32 cellular contexts compared by ENCODE assay signal in genomic region chr1:23776198-23776597, GRCh38. TPM values are rescaled to one million over a fixed set of nuclear protein-coding genes. Genes with fewer than 3 reads are reported as not detected.
A peak's percentile ranks its signal among the peaks of the same experiment; 100 is the strongest.
DNase-seq lines count a peak whose midpoint lies in the region; ATAC-seq, FAIRE-seq and TF ChIP-seq lines count a peak whose summit lies in the region.
"Had no signal": no experiment of that assay in that cellular context is flagged by ENCODE, and none has a peak within 500 bp of the region (broad histone marks: within the 10 kb centered on the region; RNA-seq: fewer than 3 reads in every experiment).

No MANE protein-coding gene starts in this region.

- peaks cover 32% of the 10 kb centered on the region for H3K36me3 Mint-ChIP-seq in activated T-cell treated with anti-CD3 and anti-CD28 coated beads, Interleukin-2, amount 50 U/mL, for 24 hours (ENCODE audit: low read depth)
- peaks cover 3% of the 10 kb centered on the region for H3K36me3 Mint-ChIP-seq in progenitor cell of endocrine pancreas (ENCODE audit: insufficient read depth)

- no peak for DNase-seq in activated T-cell treated with anti-CD3 and anti-CD28 coated beads, Interleukin-2, amount 50 U/mL, for 24 hours
- DNase-seq in activated T-cell treated with anti-CD3 and anti-CD28 coated beads, Interleukin-2, amount 50 U/mL, for 1 hour: no peak
- DNase-seq in hepatocyte (ENCODE audit: low spot score) (no peak), progenitor cell of endocrine pancreas (ENCODE audit: low spot score, unreplicated experiment) (no peak), GM19239 (ENCODE audit: insufficient read length, low spot score) (no peak)
- DNase-seq: activated CD4-positive, CD25-positive, alpha-beta regulatory T cell treated with anti-CD3 and anti-CD28 coated beads, Interleukin-2, amount 50 U/mL, for 72 hours; activated gamma-delta T cell; DMS 273 treated with DMSO at 0.1 percent for 48 hours; esophagus squamous epithelium; foreskin keratinocyte; head of caudate nucleus; HFFc6; kidney; NCI-H1105; NCI-H187 treated with DMSO at 0.1 percent for 48 hours; NCI-H2171 treated with DMSO at 0.1 percent for 48 hours; NCI-H510A; pancreas; stimulated activated naive CD4-positive, alpha-beta T cell treated with Interleukin-2 at 50 U/mL for 16 hours had no signal

- H3K9me2 ChIP-seq in SU-DHL-6 (replicated peaks; ENCODE audit: insufficient read depth, low read length): no peaks in the 10 kb centered on the region
- H3K9me2 ChIP-seq in hepatocyte (replicated peaks; ENCODE audit: insufficient read depth): no peaks in the 10 kb centered on the region

- H2AFZ ChIP-seq in SU-DHL-6 (ENCODE audit: low read depth, low read length, severe bottlenecking) (no peak overlapping the region), hepatocyte (no peak overlapping the region)

- H3K27ac ChIP-seq in SU-DHL-6 (ENCODE audit: low read depth, low read length) (no peak overlapping the region), hepatocyte (peak overlapping the region; percentile 94)
- H3K27ac ChIP-seq: A549, esophagus squamous epithelium, foreskin keratinocyte, pancreas, RWPE1, SJSA1, vagina had no signal

- H3K4me1 ChIP-seq in hepatocyte (ENCODE audit: insufficient read depth): peaks cover 17% of the 10 kb centered on the region

- peak overlapping the region; percentile 96 for H3K27ac Mint-ChIP-seq in activated T-cell treated with anti-CD3 and anti-CD28 coated beads, Interleukin-2, amount 50 U/mL, for 24 hours
- H3K27ac Mint-ChIP-seq in progenitor cell of endocrine pancreas: no peak overlapping the region

- 71% methylated on average over 2 of the region's 2 CpGs for WGBS in hepatocyte (ENCODE audit: low lambda C conversion rate, missing lambda C conversion rate)

- peak overlapping the region; percentile 6; the same call in 1 of the 2 replicates for H3K9ac ChIP-seq in SU-DHL-6 (ENCODE audit: low read length)

- peak overlapping the region; percentile 92 for H3K4me3 Mint-ChIP-seq in activated T-cell treated with anti-CD3 and anti-CD28 coated beads, Interleukin-2, amount 50 U/mL, for 24 hours
- H3K4me3 Mint-ChIP-seq in progenitor cell of endocrine pancreas (ENCODE audit: low read depth): peak overlapping the region; percentile 91

- H3K27me3 Mint-ChIP-seq in activated T-cell treated with anti-CD3 and anti-CD28 coated beads, Interleukin-2, amount 50 U/mL, for 24 hours: no peaks in the 10 kb centered on the region
- no peaks in the 10 kb centered on the region for H3K27me3 Mint-ChIP-seq in progenitor cell of endocrine pancreas
- H3K27me3 Mint-ChIP-seq: CD4-positive, CD25-positive, alpha-beta regulatory T cell had no signal

- H3K79me2 ChIP-seq in SU-DHL-6 (ENCODE audit: insufficient read depth, low read length): peaks cover 36% of the 10 kb centered on the region
- H3K79me2 ChIP-seq in hepatocyte: peaks cover 54% of the 10 kb centered on the region

- H3K9me3 Mint-ChIP-seq in activated T-cell treated with anti-CD3 and anti-CD28 coated beads, Interleukin-2, amount 50 U/mL, for 24 hours: no peaks in the 10 kb centered on the region
- no peaks in the 10 kb centered on the region for H3K9me3 Mint-ChIP-seq in progenitor cell of endocrine pancreas (ENCODE audit: low read depth)
- H3K9me3 Mint-ChIP-seq: CD4-positive, CD25-positive, alpha-beta regulatory T cell; HFFc6 had no signal

- H4K20me1 ChIP-seq in SU-DHL-6 (ENCODE audit: low read depth, low read length) (no peaks in the 10 kb centered on the region; the same call in 1 of the 2 replicates), hepatocyte (ENCODE audit: insufficient read depth, poor library complexity, severe bottlenecking) (peaks cover 7% of the 10 kb centered on the region)

- H3K4me3 ChIP-seq in SU-DHL-6 (ENCODE audit: insufficient read depth, low read length, poor library complexity, severe bottlenecking) (no peak overlapping the region), hepatocyte (no peak overlapping the region)
- H3K4me3 ChIP-seq: A549, esophagus squamous epithelium, pancreas, SJSA1, smooth muscle cell, vagina had no signal

- H3K36me3 ChIP-seq in SU-DHL-6 (ENCODE audit: low read length) (no peaks in the 10 kb centered on the region), hepatocyte (replicated peaks; ENCODE audit: insufficient read depth, low read depth) (no peaks in the 10 kb centered on the region)
- H3K36me3 ChIP-seq: pancreas had no signal

- no peaks in the 10 kb centered on the region for H3K27me3 ChIP-seq in SU-DHL-6 (ENCODE audit: low read length)
- no peaks in the 10 kb centered on the region for H3K27me3 ChIP-seq in hepatocyte
- H3K27me3 ChIP-seq: esophagus squamous epithelium, foreskin keratinocyte, pancreas, SJSA1, vagina had no signal

- H3K9me3 ChIP-seq in SU-DHL-6 (ENCODE audit: insufficient read depth, low read length): no peaks in the 10 kb centered on the region
- H3K9me3 ChIP-seq in hepatocyte (ENCODE audit: low read depth): no peaks in the 10 kb centered on the region
- H3K9me3 ChIP-seq: A549, esophagus squamous epithelium, pancreas, SJSA1, vagina had no signal

- H3K4me1 Mint-ChIP-seq in activated T-cell treated with anti-CD3 and anti-CD28 coated beads, Interleukin-2, amount 50 U/mL, for 24 hours (ENCODE audit: low read depth): peaks cover 53% of the 10 kb centered on the region
- peaks cover 26% of the 10 kb centered on the region for H3K4me1 Mint-ChIP-seq in progenitor cell of endocrine pancreas (ENCODE audit: low read depth)

- H3F3A ChIP-seq in SU-DHL-6 (ENCODE audit: insufficient read depth): peaks cover 12% of the 10 kb centered on the region

- no peak for FAIRE-seq in GM19239 (lab: Jason Lieb, UNC)
- FAIRE-seq: A549, endometrium, GM18507, H1, kidney, pancreas, TTC549 had no signal

- peak overlapping the region; percentile 95 for H3K4me2 ChIP-seq in SU-DHL-6 (ENCODE audit: low read depth, low read length, poor library complexity, severe bottlenecking)
- no peak overlapping the region for H3K4me2 ChIP-seq in hepatocyte
- H3K4me2 ChIP-seq: A549, smooth muscle cell had no signal

- ATAC-seq in HG02981 (IDR thresholded peaks at IDR 0.05; ENCODE audit: unreplicated experiment) (no peak), GM18498 (IDR thresholded peaks at IDR 0.05; ENCODE audit: unreplicated experiment) (no peak)
- ATAC-seq: A549, foreskin keratinocyte, pancreas had no signal

- no peak for TF ChIP-seq CTCF in SU-DHL-6 (IDR thresholded peaks at IDR 0.05; ENCODE audit: insufficient read depth, low read length, poor library complexity, severe bottlenecking)
- TF ChIP-seq CTCF in hepatocyte (IDR thresholded peaks at IDR 0.05; ENCODE audit: poor library complexity): no peak
- no peak for TF ChIP-seq CTCF in progenitor cell of endocrine pancreas (IDR thresholded peaks at IDR 0.05; ENCODE audit: unreplicated experiment)

RNA-seq across cellular contexts. Expression of gene PITHD1, which starts 2.0 kb away (rescaled TPM):
- total RNA-seq in hepatocyte (45.1 and 49.4 TPM in 2 replicates), progenitor cell of endocrine pancreas (52.8 and 53.8 TPM in 2 replicates)
- polyA plus RNA-seq in hepatocyte: 28.4 and 29.3 TPM in 2 replicates

RNA-seq across cellular contexts. Expression of gene LYPLA2, which starts 14.7 kb away (rescaled TPM):
- total RNA-seq in hepatocyte (73.2 and 108 TPM in 2 replicates), progenitor cell of endocrine pancreas (109 and 115 TPM in 2 replicates)
- 162 and 163 TPM in 2 replicates for polyA plus RNA-seq in hepatocyte

RNA-seq across cellular contexts. Expression of gene GALE, which starts 24.4 kb away (rescaled TPM):
- total RNA-seq in hepatocyte (73.6 and 89.9 TPM in 2 replicates), progenitor cell of endocrine pancreas (49.9 and 53.3 TPM in 2 replicates)
- 114 and 117 TPM in 2 replicates for polyA plus RNA-seq in hepatocyte

RNA-seq across cellular contexts. Expression of gene ELOA, which starts 32.9 kb away (rescaled TPM):
- total RNA-seq in hepatocyte: 25.6 and 28.3 TPM in 2 replicates
- polyA plus RNA-seq in hepatocyte: 26.0 and 27.0 TPM in 2 replicates
- 37.5 and 40.8 TPM in 2 replicates for total RNA-seq in progenitor cell of endocrine pancreas

RNA-seq across cellular contexts. Expression of gene HMGCL, which starts 49.0 kb away (rescaled TPM):
- total RNA-seq in hepatocyte: 78.5 and 87.5 TPM in 2 replicates
- polyA plus RNA-seq in hepatocyte: 79.0 and 90.7 TPM in 2 replicates
- 30.0 and 30.3 TPM in 2 replicates for total RNA-seq in progenitor cell of endocrine pancreas
